ENCODE assay signal across 1 cellular context in genomic region chr12:123142948-123143752, GRCh38.
A peak's percentile ranks its signal among the peaks of the same experiment; 100 is the strongest.
TF ChIP-seq lines count a peak whose summit lies in the region.

No MANE protein-coding gene starts in this region.

TF ChIP-seq in HepG2, 621 proteins besides CTCF, POLR2A, EP300 and RAD21 (continued from another document and continues in another):
- TF ChIP-seq, protein P1, sequence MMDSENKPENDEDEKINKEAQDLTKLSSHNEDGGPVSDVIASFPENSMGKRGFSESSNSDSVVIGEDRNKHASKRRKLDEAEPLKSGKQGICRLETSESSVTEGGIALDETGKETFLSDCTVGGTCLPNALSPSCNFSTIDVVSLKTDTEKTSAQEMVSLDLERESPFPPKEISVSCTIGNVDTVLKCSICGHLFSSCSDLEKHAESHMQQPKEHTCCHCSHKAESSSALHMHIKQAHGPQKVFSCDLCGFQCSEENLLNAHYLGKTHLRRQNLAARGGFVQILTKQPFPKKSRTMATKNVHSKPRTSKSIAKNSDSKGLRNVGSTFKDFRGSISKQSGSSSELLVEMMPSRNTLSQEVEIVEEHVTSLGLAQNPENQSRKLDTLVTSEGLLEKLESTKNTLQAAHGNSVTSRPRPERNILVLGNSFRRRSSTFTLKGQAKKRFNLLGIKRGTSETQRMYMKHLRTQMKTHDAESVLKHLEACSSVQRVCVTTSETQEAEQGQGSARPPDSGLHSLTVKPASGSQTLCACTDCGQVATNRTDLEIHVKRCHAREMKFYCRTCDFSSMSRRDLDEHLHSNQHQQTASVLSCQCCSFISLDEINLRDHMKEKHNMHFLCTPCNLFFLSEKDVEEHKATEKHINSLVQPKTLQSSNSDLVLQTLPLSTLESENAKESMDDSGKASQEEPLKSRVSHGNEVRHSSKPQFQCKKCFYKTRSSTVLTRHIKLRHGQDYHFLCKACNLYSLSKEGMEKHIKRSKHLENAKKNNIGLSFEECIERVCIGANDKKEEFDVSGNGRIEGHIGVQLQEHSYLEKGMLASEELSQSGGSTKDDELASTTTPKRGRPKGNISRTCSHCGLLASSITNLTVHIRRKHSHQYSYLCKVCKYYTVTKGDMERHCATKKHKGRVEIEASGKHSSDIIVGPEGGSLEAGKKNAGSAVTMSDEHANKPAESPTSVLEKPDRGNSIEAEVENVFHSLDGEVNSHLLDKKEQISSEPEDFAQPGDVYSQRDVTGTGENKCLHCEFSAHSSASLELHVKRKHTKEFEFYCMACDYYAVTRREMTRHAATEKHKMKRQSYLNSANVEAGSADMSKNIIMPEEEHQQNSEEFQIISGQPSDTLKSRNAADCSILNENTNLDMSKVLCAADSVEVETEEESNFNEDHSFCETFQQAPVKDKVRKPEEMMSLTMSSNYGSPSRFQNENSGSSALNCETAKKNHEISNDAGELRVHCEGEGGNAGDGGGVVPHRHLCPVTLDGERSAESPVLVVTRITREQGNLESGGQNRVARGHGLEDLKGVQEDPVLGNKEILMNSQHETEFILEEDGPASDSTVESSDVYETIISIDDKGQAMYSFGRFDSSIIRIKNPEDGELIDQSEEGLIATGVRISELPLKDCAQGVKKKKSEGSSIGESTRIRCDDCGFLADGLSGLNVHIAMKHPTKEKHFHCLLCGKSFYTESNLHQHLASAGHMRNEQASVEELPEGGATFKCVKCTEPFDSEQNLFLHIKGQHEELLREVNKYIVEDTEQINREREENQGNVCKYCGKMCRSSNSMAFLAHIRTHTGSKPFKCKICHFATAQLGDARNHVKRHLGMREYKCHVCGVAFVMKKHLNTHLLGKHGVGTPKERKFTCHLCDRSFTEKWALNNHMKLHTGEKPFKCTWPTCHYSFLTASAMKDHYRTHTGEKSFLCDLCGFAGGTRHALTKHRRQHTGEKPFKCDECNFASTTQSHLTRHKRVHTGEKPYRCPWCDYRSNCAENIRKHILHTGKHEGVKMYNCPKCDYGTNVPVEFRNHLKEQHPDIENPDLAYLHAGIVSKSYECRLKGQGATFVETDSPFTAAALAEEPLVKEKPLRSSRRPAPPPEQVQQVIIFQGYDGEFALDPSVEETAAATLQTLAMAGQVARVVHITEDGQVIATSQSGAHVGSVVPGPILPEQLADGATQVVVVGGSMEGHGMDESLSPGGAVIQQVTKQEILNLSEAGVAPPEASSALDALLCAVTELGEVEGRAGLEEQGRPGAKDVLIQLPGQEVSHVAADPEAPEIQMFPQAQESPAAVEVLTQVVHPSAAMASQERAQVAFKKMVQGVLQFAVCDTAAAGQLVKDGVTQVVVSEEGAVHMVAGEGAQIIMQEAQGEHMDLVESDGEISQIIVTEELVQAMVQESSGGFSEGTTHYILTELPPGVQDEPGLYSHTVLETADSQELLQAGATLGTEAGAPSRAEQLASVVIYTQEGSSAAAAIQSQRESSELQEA (CRISPR knock-in tag; IDR thresholded peaks at IDR 0.05; ENCODE audit: not compliant biosample characterization) = no peak
- TF ChIP-seq ZNF710 (CRISPR knock-in tag; IDR thresholded peaks at IDR 0.05; ENCODE audit: borderline replicate concordance) (no peak), FOXP1 (IDR thresholded peaks at IDR 0.05) (no peak), FOXP1 (CRISPR knock-in tag; IDR thresholded peaks at IDR 0.05) (no peak), ZBTB38 (CRISPR knock-in tag; IDR thresholded peaks at IDR 0.05) (no peak), ZNF687 (CRISPR knock-in tag; IDR thresholded peaks at IDR 0.05) (peak; percentile 52), ZNF160 (CRISPR knock-in tag; IDR thresholded peaks at IDR 0.05) (no peak), SAP130 (CRISPR knock-in tag; IDR thresholded peaks at IDR 0.05; ENCODE audit: low read depth) (peak; percentile 63), CREM (IDR thresholded peaks at IDR 0.05) (no peak), CREM (CRISPR knock-in tag; IDR thresholded peaks at IDR 0.05) (no peak), ZNF17 (CRISPR knock-in tag; IDR thresholded peaks at IDR 0.05) (no peak), TCF12 (IDR thresholded peaks at IDR 0.05) (no peak), TCF12 (CRISPR knock-in tag; IDR thresholded peaks at IDR 0.05) (no peak), ZSCAN29 (CRISPR knock-in tag; conservative IDR thresholded peaks at IDR 0.05) (no peak), HMG20B (CRISPR knock-in tag; conservative IDR thresholded peaks at IDR 0.05) (no peak), CEBPZ (IDR thresholded peaks at IDR 0.05; ENCODE audit: low read length) (no peak), ZSCAN20 (CRISPR knock-in tag; IDR thresholded peaks at IDR 0.05; ENCODE audit: borderline replicate concordance) (no peak), ZNF792 (CRISPR knock-in tag; IDR thresholded peaks at IDR 0.05) (no peak), ZNF3 (CRISPR knock-in tag; IDR thresholded peaks at IDR 0.05) (no peak), ZSCAN25 (CRISPR knock-in tag; IDR thresholded peaks at IDR 0.05) (no peak), NKX3-1 (CRISPR knock-in tag; IDR thresholded peaks at IDR 0.05) (no peak), PITX1 (CRISPR knock-in tag; IDR thresholded peaks at IDR 0.05) (peak; percentile 51; the same call in 1 of the 2 replicates), SPEN (CRISPR knock-in tag; IDR thresholded peaks at IDR 0.05; ENCODE audit: low read depth) (no peak), ZBTB10 (CRISPR knock-in tag; IDR thresholded peaks at IDR 0.05; ENCODE audit: borderline replicate concordance) (no peak), HCFC1 (IDR thresholded peaks at IDR 0.05; ENCODE audit: low read depth, low read length) (no peak), NR2F6 (IDR thresholded peaks at IDR 0.05) (no peak), NR2F6 (CRISPR knock-in tag; IDR thresholded peaks at IDR 0.05) (no peak), ZNF550 (CRISPR knock-in tag; IDR thresholded peaks at IDR 0.05; ENCODE audit: borderline replicate concordance) (no peak), PHB2 (IDR thresholded peaks at IDR 0.05; ENCODE audit: partially characterized antibody) (no peak), MIER3 (CRISPR knock-in tag; IDR thresholded peaks at IDR 0.05; ENCODE audit: borderline replicate concordance) (no peak)
- TF ChIP-seq, protein P2, sequence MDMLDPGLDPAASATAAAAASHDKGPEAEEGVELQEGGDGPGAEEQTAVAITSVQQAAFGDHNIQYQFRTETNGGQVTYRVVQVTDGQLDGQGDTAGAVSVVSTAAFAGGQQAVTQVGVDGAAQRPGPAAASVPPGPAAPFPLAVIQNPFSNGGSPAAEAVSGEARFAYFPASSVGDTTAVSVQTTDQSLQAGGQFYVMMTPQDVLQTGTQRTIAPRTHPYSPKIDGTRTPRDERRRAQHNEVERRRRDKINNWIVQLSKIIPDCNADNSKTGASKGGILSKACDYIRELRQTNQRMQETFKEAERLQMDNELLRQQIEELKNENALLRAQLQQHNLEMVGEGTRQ (IDR thresholded peaks at IDR 0.05; ENCODE audit: low read depth, low read length) = no peak
- TF ChIP-seq, protein P2 (CRISPR knock-in tag; IDR thresholded peaks at IDR 0.05; ENCODE audit: borderline replicate concordance) = no peak
- TF ChIP-seq, protein P3, sequence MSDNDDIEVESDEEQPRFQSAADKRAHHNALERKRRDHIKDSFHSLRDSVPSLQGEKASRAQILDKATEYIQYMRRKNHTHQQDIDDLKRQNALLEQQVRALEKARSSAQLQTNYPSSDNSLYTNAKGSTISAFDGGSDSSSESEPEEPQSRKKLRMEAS (IDR thresholded peaks at IDR 0.05) = 0 out of 2 replicates have a peak, but pooled peaks have one; percentile 14
- TF ChIP-seq, protein P4, sequence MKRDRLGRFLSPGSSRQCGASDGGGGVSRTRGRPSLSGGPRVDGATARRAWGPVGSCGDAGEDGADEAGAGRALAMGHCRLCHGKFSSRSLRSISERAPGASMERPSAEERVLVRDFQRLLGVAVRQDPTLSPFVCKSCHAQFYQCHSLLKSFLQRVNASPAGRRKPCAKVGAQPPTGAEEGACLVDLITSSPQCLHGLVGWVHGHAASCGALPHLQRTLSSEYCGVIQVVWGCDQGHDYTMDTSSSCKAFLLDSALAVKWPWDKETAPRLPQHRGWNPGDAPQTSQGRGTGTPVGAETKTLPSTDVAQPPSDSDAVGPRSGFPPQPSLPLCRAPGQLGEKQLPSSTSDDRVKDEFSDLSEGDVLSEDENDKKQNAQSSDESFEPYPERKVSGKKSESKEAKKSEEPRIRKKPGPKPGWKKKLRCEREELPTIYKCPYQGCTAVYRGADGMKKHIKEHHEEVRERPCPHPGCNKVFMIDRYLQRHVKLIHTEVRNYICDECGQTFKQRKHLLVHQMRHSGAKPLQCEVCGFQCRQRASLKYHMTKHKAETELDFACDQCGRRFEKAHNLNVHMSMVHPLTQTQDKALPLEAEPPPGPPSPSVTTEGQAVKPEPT (CRISPR knock-in tag; IDR thresholded peaks at IDR 0.05; ENCODE audit: low read depth) = 0 out of 2 replicates have a peak, but pooled peaks have one; percentile 26
